ENCODE assay signal across 19 cellular contexts in the genomic region with DNA sequence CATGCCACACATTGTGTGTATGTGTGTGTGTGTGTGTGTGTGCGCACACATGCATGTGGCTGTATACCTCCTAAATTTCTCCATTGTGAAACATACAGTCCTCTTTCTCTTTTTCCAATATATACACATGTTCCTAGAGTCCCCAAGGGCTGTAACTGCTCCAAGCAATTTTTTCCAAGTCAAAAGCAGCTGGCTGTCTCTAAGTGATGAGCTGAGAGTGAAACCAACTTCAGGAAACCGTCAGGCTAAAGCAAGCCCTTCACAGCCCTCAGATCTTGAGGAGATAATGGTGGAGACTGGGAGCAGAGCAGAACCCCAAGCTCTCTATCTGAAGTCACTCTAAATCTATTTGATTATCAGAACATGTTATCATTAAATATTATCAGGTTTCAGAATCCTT.
A peak's percentile ranks its signal among the peaks of the same experiment; 100 is the strongest.
DNase-seq lines count a peak whose midpoint lies in the region; ATAC-seq and TF ChIP-seq lines count a peak whose summit lies in the region.
"Had no signal": no experiment of that assay in that cellular context is flagged by ENCODE, and none has a peak within 500 bp of the region (broad histone marks: within the 10 kb centered on the region; RNA-seq: fewer than 3 reads in every experiment).

No MANE protein-coding gene starts in this region.

- intact Hi-C loops in PC-3 (cut with micrococcal nuclease) = loop anchor here (5.0 kb wide), 1 partner anchor 179 kb away; no protein-coding TSS in a partner anchor

- 0 out of 2 replicates have a peak, but pooled peaks cover 7% of the 10 kb centered on the region for H3K9me3 ChIP-seq in BLaER1
- H3K9me3 ChIP-seq in DND-41 (ENCODE audit: insufficient read depth, low read length, severe bottlenecking) = no peaks in the 10 kb centered on the region
- H3K9me3 ChIP-seq in PC-3 (ENCODE audit: low read length) = no peaks in the 10 kb centered on the region
- no peaks in the 10 kb centered on the region for H3K9me3 ChIP-seq in fibroblast of lung (ENCODE audit: control insufficient read depth, insufficient read depth, low read depth, low read length)
- H3K9me3 ChIP-seq: MG63 had no signal

- no peak overlapping the region for H3K27ac Mint-ChIP-seq in mesothelial cell of epicardium
- H3K27ac Mint-ChIP-seq: B cell; CD4-positive, CD25-positive, alpha-beta regulatory T cell had no signal

- H2AFZ ChIP-seq in DND-41 (ENCODE audit: low read depth, low read length) (no peak overlapping the region), PC-3 (ENCODE audit: low read length) (no peak overlapping the region), fibroblast of lung (ENCODE audit: low read length) (no peak overlapping the region)

- DNase-seq in DND-41 = no peak
- no peak for DNase-seq in PC-3
- no peak for DNase-seq in fibroblast of lung (ENCODE audit: low read depth in 2 of 2)
- no peak for DNase-seq in mesothelial cell of epicardium (ENCODE audit: low spot score in 2 of 2, unreplicated experiment in 2 of 2)
- no peak for DNase-seq in NCI-H2196 treated with DMSO at 0.1 percent for 48 hours (lab: John Stamatoyannopoulos, UW; ENCODE audit: unreplicated experiment)
- no peak for DNase-seq in stimulated activated naive CD4-positive, alpha-beta T cell treated with Interleukin-2 at 50 U/mL for 16 hours (lab: John Stamatoyannopoulos, UW)
- DNase-seq: CD4-positive, CD25-positive, alpha-beta regulatory T cell; DMS153; KBM-7; MG63; NCI-H2029; NCI-H446 treated with DMSO at 0.1 percent for 48 hours; NCI-H526; NCI-H82; NK-92 treated with Interleukin-12 subunit alpha and Interleukin-12 subunit beta, amount 100 ng/mL, for 24 hours; SHP77 treated with DMSO at 0.1 percent for 48 hours had no signal

- H3K9me2 ChIP-seq in PC-3 (replicated peaks; ENCODE audit: low read length) = no peaks in the 10 kb centered on the region

- H3K27me3 ChIP-seq in BLaER1 (no peaks in the 10 kb centered on the region), DND-41 (ENCODE audit: insufficient read depth, low read length, poor library complexity) (no peaks in the 10 kb centered on the region), PC-3 (ENCODE audit: low read length) (no peaks in the 10 kb centered on the region), fibroblast of lung (ENCODE audit: control insufficient read depth, insufficient read depth, low read length) (no peaks in the 10 kb centered on the region)
- H3K27me3 ChIP-seq: MG63 had no signal

- H3K36me3 ChIP-seq in BLaER1 = no peaks in the 10 kb centered on the region
- H3K36me3 ChIP-seq in DND-41 (ENCODE audit: insufficient read depth, low read length) = no peaks in the 10 kb centered on the region
- no peaks in the 10 kb centered on the region for H3K36me3 ChIP-seq in PC-3 (ENCODE audit: low read depth, low read length)
- no peaks in the 10 kb centered on the region for H3K36me3 ChIP-seq in fibroblast of lung (ENCODE audit: control insufficient read depth, insufficient read depth, low read length)
- H3K36me3 ChIP-seq: MG63 had no signal

- TF ChIP-seq CTCF in DND-41 (IDR thresholded peaks at IDR 0.05; ENCODE audit: borderline replicate concordance, extremely low read depth, low read length, poor library complexity, severe bottlenecking) (no peak), PC-3 (conservative IDR thresholded peaks at IDR 0.05; ENCODE audit: low read depth, low read length) (no peak), fibroblast of lung (conservative IDR thresholded peaks at IDR 0.05 in 1 of 2, IDR thresholded peaks at IDR 0.05 in 1 of 2; ENCODE audit: low read depth in 1 of 2, low read length in 2 of 2) (no peak), mesothelial cell of epicardium (IDR thresholded peaks at IDR 0.05; ENCODE audit: unreplicated experiment) (no peak)

- H3K4me1 ChIP-seq in BLaER1 = peaks cover 16% of the 10 kb centered on the region
- no peaks in the 10 kb centered on the region for H3K4me1 ChIP-seq in DND-41 (ENCODE audit: insufficient read depth, low read length)
- H3K4me1 ChIP-seq in PC-3 (ENCODE audit: insufficient read depth, low read length) = peaks cover 13% of the 10 kb centered on the region
- H3K4me1 ChIP-seq in fibroblast of lung (ENCODE audit: control insufficient read depth, extremely low read depth, insufficient read depth, low read length) = peaks cover 8% of the 10 kb centered on the region

- H3K27ac ChIP-seq in BLaER1 (no peak overlapping the region), DND-41 (ENCODE audit: low read length) (no peak overlapping the region), PC-3 (ENCODE audit: low read length) (peak overlapping the region; percentile 63), fibroblast of lung (ENCODE audit: insufficient read depth, low read length) (peak overlapping the region; percentile 79)
- H3K27ac ChIP-seq: RWPE1 had no signal

- H4K20me1 ChIP-seq in BLaER1 (no peaks in the 10 kb centered on the region), DND-41 (ENCODE audit: insufficient read depth, low read length) (no peaks in the 10 kb centered on the region), PC-3 (ENCODE audit: low read length) (no peaks in the 10 kb centered on the region), fibroblast of lung (ENCODE audit: control insufficient read depth, extremely low read depth, insufficient read depth, low read length) (no peaks in the 10 kb centered on the region)

- H3K36me3 Mint-ChIP-seq in mesothelial cell of epicardium = no peaks in the 10 kb centered on the region
- H3K36me3 Mint-ChIP-seq: CD4-positive, CD25-positive, alpha-beta regulatory T cell had no signal

- no peaks in the 10 kb centered on the region for H3K4me1 Mint-ChIP-seq in mesothelial cell of epicardium

- no peaks in the 10 kb centered on the region for H3F3A ChIP-seq in PC-3 (ENCODE audit: low read length, unreplicated experiment)

- H3K27me3 Mint-ChIP-seq in mesothelial cell of epicardium (ENCODE audit: low read depth) = no peaks in the 10 kb centered on the region
- H3K27me3 Mint-ChIP-seq: B cell; CD4-positive, CD25-positive, alpha-beta regulatory T cell had no signal

- H3K79me2 ChIP-seq in DND-41 (ENCODE audit: insufficient read depth, low read length) (no peaks in the 10 kb centered on the region), PC-3 (ENCODE audit: low read length) (no peaks in the 10 kb centered on the region), fibroblast of lung (ENCODE audit: control insufficient read depth, insufficient read depth, low read length) (no peaks in the 10 kb centered on the region)

- no peak overlapping the region for H3K4me3 ChIP-seq in BLaER1
- no peak overlapping the region for H3K4me3 ChIP-seq in DND-41 (ENCODE audit: low read depth in 1 of 2, low read length in 2 of 2)
- no peak overlapping the region for H3K4me3 ChIP-seq in PC-3 (ENCODE audit: low read length)
- H3K4me3 ChIP-seq in fibroblast of lung (replicated peaks in 1 of 4; ENCODE audit: control extremely low read depth in 1 of 4, insufficient read depth in 1 of 4, low read depth in 3 of 4, low read length in 4 of 4) = no peak overlapping the region
- H3K4me3 ChIP-seq: MG63 had no signal

- POLR2A ChIA-PET in PC-3 (lab: Charles Lee; ENCODE audit: unreplicated experiment) = no interaction called here

- no peak overlapping the region for H3K4me3 Mint-ChIP-seq in mesothelial cell of epicardium
- H3K4me3 Mint-ChIP-seq: B cell; CD4-positive, CD25-positive, alpha-beta regulatory T cell had no signal

- CTCF ChIA-PET in PC-3 (lab: Charles Lee) = no interaction called here

- peaks cover 46% of the 10 kb centered on the region for H3K9me3 Mint-ChIP-seq in mesothelial cell of epicardium

- no peak overlapping the region for H3K9ac ChIP-seq in BLaER1
- no peak overlapping the region for H3K9ac ChIP-seq in DND-41 (ENCODE audit: low read depth, low read length)
- H3K9ac ChIP-seq in PC-3 (ENCODE audit: low read length) = no peak overlapping the region
- no peak overlapping the region for H3K9ac ChIP-seq in fibroblast of lung (ENCODE audit: insufficient read depth, low read length)

- no TSS peak for BruUV-seq in PC-3 (replicated peaks; lab: Mats Ljungman, UMichigan)

- ATAC-seq in DND-41 (ENCODE audit: insufficient read depth, low read depth) (peak; percentile 40; the same call in 2 of the 3 replicates), PC-3 (no peak)

- H3K4me2 ChIP-seq in BLaER1 (peak overlapping the region; percentile 13), DND-41 (ENCODE audit: insufficient read depth, low read length) (no peak overlapping the region), PC-3 (ENCODE audit: low read length) (no peak overlapping the region), fibroblast of lung (ENCODE audit: extremely low read depth, insufficient read depth, low read length) (no peak overlapping the region)

Comparison
In these comparisons a context has a peak if more than half of its experiments do, and no peak if none do; other contexts are left out.
1. H3K27ac ChIP-seq: peak in PC-3 (single experiment) and fibroblast of lung (single experiment); none in BLaER1 (single experiment) and DND-41 (single experiment).